9 cellular contexts compared by ENCODE assay signal in the genomic region with DNA sequence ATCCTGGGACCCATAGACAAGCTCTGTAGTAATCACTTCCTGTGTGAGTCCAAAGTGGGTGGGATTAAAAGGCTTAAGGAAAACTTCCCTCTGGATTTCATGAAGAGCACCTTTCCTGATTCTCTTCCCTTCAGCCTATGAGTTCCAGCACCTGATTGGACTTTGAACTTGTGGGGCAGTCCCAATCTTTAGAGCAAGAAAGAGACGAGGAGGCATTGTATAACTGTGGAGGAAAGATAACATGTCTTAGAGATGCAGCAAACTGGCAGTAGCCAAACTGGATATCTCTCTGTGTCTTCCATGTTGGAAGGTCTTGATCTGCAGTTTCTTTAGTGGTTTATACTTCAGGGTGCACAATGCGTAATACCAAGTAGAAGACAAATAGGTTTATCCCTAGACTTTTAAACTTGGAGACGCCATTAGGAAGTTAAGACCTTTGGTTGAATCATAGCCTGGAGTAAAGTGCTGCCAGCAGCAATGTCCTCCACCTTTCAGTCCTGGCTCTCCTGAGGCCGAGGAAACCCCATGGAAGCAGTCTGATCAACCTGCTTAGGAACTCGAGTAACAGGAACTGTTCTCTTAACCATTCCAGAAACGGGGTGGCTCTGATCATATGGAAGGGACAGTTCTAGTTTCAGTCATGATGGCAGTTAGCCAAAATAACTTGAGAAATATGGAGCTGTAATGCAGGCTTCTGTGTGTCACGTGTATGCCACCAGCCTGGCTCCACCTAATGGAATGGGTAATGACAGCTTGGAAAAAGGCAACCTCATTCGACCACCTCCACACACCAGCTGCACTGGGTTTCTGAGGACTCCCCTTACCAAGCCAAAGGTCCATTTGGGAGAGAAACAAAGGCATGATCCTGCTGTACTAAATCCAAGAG. TPM values are rescaled to one million over a fixed set of nuclear protein-coding genes. Genes with fewer than 3 reads are reported as not detected.
DNase-seq lines count a peak whose midpoint lies in the region; ATAC-seq and TF ChIP-seq lines count a peak whose summit lies in the region.
"Had no signal": no experiment of that assay in that cellular context is flagged by ENCODE, and none has a peak within 500 bp of the region (broad histone marks: within the 10 kb centered on the region; RNA-seq: fewer than 3 reads in every experiment).

No MANE protein-coding gene starts in this region.

- no peaks in the 10 kb centered on the region for H3K9me3 ChIP-seq in mammary epithelial cell (replicated peaks; ENCODE audit: insufficient read depth, low read length)
- H3K9me3 ChIP-seq in ascending aorta: no peaks in the 10 kb centered on the region
- H3K9me3 ChIP-seq in upper lobe of left lung: no peaks in the 10 kb centered on the region

- no peaks in the 10 kb centered on the region for H4K20me1 ChIP-seq in mammary epithelial cell (ENCODE audit: insufficient read depth, low read length)

- no peak overlapping the region for H3K4me3 ChIP-seq in mammary epithelial cell (replicated peaks in 1 of 3; ENCODE audit: insufficient read depth in 1 of 3, low read depth in 2 of 3, low read length in 3 of 3)
- H3K4me3 ChIP-seq in ascending aorta: no peak overlapping the region
- no peak overlapping the region for H3K4me3 ChIP-seq in upper lobe of left lung

- dilution Hi-C loops in mammary epithelial cell (cut with HindIII; ENCODE audit: low sequenced_read_pairs): loop anchor here (25.0 kb wide), 1 partner anchor 102 kb away; no protein-coding TSS in a partner anchor

- no peak for TF ChIP-seq EP300 in upper lobe of left lung (IDR thresholded peaks at IDR 0.05)

- H3K4me1 ChIP-seq in mammary epithelial cell (ENCODE audit: insufficient read depth, low read length) (no peaks in the 10 kb centered on the region), ascending aorta (peaks cover 0 to 13% of the 10 kb centered on the region in 2 donors), upper lobe of left lung (peaks cover 22 to 36% (median 32%) of the 10 kb centered on the region in 4 donors)

- DNase-seq in MCF 10A (ENCODE audit: unreplicated experiment) (peak; percentile 25), mammary epithelial cell (no peak), ascending aorta (ENCODE audit: low spot score in 2 of 2) (no peak), left kidney (ENCODE audit: low read depth, low spot score) (peak; percentile 4), upper lobe of left lung (peak in 1 of 2 donors; percentile 34), T-helper 9 cell (no peak), SW 1271 (lab: John Stamatoyannopoulos, UW) (no peak)
- DNase-seq: NCI-H446 had no signal

- H3K27me3 ChIP-seq in mammary epithelial cell (ENCODE audit: insufficient read depth, low read length) (no peaks in the 10 kb centered on the region), ascending aorta (no peaks in the 10 kb centered on the region), upper lobe of left lung (no peaks in the 10 kb centered on the region)

- in situ Hi-C loops in mammary epithelial cell (cut with MboI; ENCODE audit: low sequenced_read_pairs in 2 of 2): loop anchor here in 1 of 2 donors (5.0 kb wide), 1 partner anchor 117 kb away; no protein-coding TSS in a partner anchor

- ATAC-seq in upper lobe of left lung (ENCODE audit: low FRiP score in 2 of 2) (peak in 1 of 2 donors; percentile 9), HG03159 (IDR thresholded peaks at IDR 0.05; ENCODE audit: unreplicated experiment) (no peak)

- intact Hi-C loops in MCF 10A (cut with micrococcal nuclease) (loop anchor here (10.0 kb wide), 4 partner anchors 649 to 909 kb away; a partner anchor contains a TSS), mammary epithelial cell (cut with micrococcal nuclease) (loop anchor here (10.0 kb wide), 3 partner anchors 319 to 769 kb away; no protein-coding TSS in a partner anchor), ascending aorta (cut with DNase I) (loop anchor here (5.0 to 10.0 kb wide), 3 partner anchors 883 to 1801 kb away; a partner anchor contains a TSS)

- H3K27ac Mint-ChIP-seq in MCF 10A (ENCODE audit: low read depth, unreplicated experiment): no peak overlapping the region

- H3K9me3 Mint-ChIP-seq in MCF 10A (ENCODE audit: unreplicated experiment): no peaks in the 10 kb centered on the region

- BruUV-seq in MCF 10A (replicated peaks; lab: Mats Ljungman, UMichigan): no TSS peak
- BruUV-seq in mammary epithelial cell (replicated peaks; lab: Mats Ljungman, UMichigan): no TSS peak

- H3K9ac ChIP-seq in mammary epithelial cell (ENCODE audit: insufficient read depth, low read length): no peak overlapping the region

- H3K79me2 ChIP-seq in mammary epithelial cell (ENCODE audit: insufficient read depth, low read length): peaks cover 22% of the 10 kb centered on the region

- WGBS in mammary epithelial cell (ENCODE audit: low coverage, missing lambda C conversion rate): 83% methylated on average over 8 of the region's 8 CpGs
- WGBS in upper lobe of left lung, 2 donors: 59 to 61% methylated on average over 8 of the region's 8 CpGs

- H3K4me3 Mint-ChIP-seq in MCF 10A (ENCODE audit: unreplicated experiment): no peak overlapping the region

- peaks cover 31% of the 10 kb centered on the region for H3K36me3 Mint-ChIP-seq in MCF 10A (ENCODE audit: insufficient read depth, unreplicated experiment)

- no peak overlapping the region for H2AFZ ChIP-seq in mammary epithelial cell (ENCODE audit: low read depth, low read length)

- POLR2A ChIA-PET in MCF 10A (lab: Yijun Ruan, JAX): interaction anchor here (2.1 kb wide), 1 partner anchor 121 kb away, joined by 7 read pairs; no protein-coding TSS in a partner anchor

- peaks cover 6% of the 10 kb centered on the region for H3K4me1 Mint-ChIP-seq in MCF 10A (ENCODE audit: insufficient read depth, unreplicated experiment)

- CTCF ChIA-PET in MCF 10A (lab: Yijun Ruan, JAX) (interaction anchor here (0.6 to 18.1 kb wide), 8 partner anchors 13 to 866 kb away, joined by 3 to 452 read pairs (median 4); no protein-coding TSS in a partner anchor), mammary epithelial cell (lab: Charles Lee; ENCODE audit: low non-redundant PET) (interaction anchor here (0.9 kb wide), 1 partner anchor 122 kb away, joined by 10 read pairs; no protein-coding TSS in a partner anchor)

- no peak for TF ChIP-seq POLR2A in upper lobe of left lung (IDR thresholded peaks at IDR 0.05)

- H3K27ac ChIP-seq in mammary epithelial cell (ENCODE audit: insufficient read depth, low read depth, low read length): no peak overlapping the region
- peak overlapping the region; percentile 0 to 34 for H3K27ac ChIP-seq in ascending aorta
- peak overlapping the region in 3 of 4 donors; percentile 6 to 58 (median 15) for H3K27ac ChIP-seq in upper lobe of left lung

- H3K4me2 ChIP-seq in mammary epithelial cell (ENCODE audit: insufficient read depth, low read depth, low read length): no peak overlapping the region

- TF ChIP-seq CTCF in MCF 10A (IDR thresholded peaks at IDR 0.05; ENCODE audit: unreplicated experiment) (no peak), mammary epithelial cell (conservative IDR thresholded peaks at IDR 0.05 in 1 of 2, IDR thresholded peaks at IDR 0.05 in 1 of 2; ENCODE audit: extremely low read depth in 1 of 2, insufficient read depth in 1 of 2, low read depth in 1 of 2, low read length in 2 of 2) (no peak), ascending aorta (IDR thresholded peaks at IDR 0.05) (no peak), upper lobe of left lung (IDR thresholded peaks at IDR 0.05) (no peak)

- peaks cover 5% of the 10 kb centered on the region for H3K36me3 ChIP-seq in mammary epithelial cell (ENCODE audit: insufficient read depth, low read length)
- H3K36me3 ChIP-seq in ascending aorta: peaks cover 13 to 37% of the 10 kb centered on the region in 2 donors
- H3K36me3 ChIP-seq in upper lobe of left lung: peaks cover 18 to 54% (median 19%) of the 10 kb centered on the region in 4 donors

- H3K27me3 Mint-ChIP-seq in MCF 10A (ENCODE audit: insufficient read depth, unreplicated experiment): no peaks in the 10 kb centered on the region

RNA-seq across cellular contexts. Expression of a gene that starts 4.7 kb away (rescaled TPM):
- total RNA-seq in MCF 10A (2022) (69.3 and 87.2 TPM in 2 replicates), mammary epithelial cell (10 to 100 TPM; 11.5 to 43.0 TPM), ascending aorta (21.7 TPM), upper lobe of left lung (10 to 100 TPM; 26.2 to 49.1 (median 38.8) TPM)
- polyA plus RNA-seq in mammary epithelial cell: 13.1 TPM
- polyA minus RNA-seq in mammary epithelial cell: 7.9 TPM

Comparison
In these comparisons a context has a peak if more than half of its experiments do, and no peak if none do; other contexts are left out.
1. DNase-seq: peak in MCF 10A (single experiment) and left kidney (single experiment); none in mammary epithelial cell (single experiment), ascending aorta (0 of 2), T-helper 9 cell (single experiment) and SW 1271 (0 of 2).